12 cellular contexts compared by ENCODE assay signal in genomic region chr3:119700920-119701734, GRCh38. TPM values are rescaled to one million over a fixed set of nuclear protein-coding genes. Genes with fewer than 3 reads are reported as not detected.
DNase-seq lines count a peak whose midpoint lies in the region; ATAC-seq and TF ChIP-seq lines count a peak whose summit lies in the region.
"Had no signal": no experiment of that assay in that cellular context is flagged by ENCODE, and none has a peak within 500 bp of the region (broad histone marks: within the 10 kb centered on the region; RNA-seq: fewer than 3 reads in every experiment).

No MANE protein-coding gene starts in this region.

- peak; percentile 8 for ATAC-seq in GM18909 (IDR thresholded peaks at IDR 0.05; ENCODE audit: poor library complexity, unreplicated experiment)
- ATAC-seq in HG03354 (IDR thresholded peaks at IDR 0.05; ENCODE audit: poor library complexity, severe bottlenecking, unreplicated experiment), result peak; percentile 1
- ATAC-seq in activated naive CD8-positive, alpha-beta T cell treated with anti-CD3 and anti-CD28 coated beads, Interleukin-2, amount 10 ng/mL, durations not matched to agents 7 days and 5 days (ENCODE audit: low read depth), result no peak
- no peak for ATAC-seq in Right ventricle myocardium inferior
- ATAC-seq in lower lobe of right lung, result no peak

- no peaks in the 10 kb centered on the region for H3K27me3 ChIP-seq in BLaER1
- no peaks in the 10 kb centered on the region for H3K27me3 ChIP-seq in lower lobe of right lung (ENCODE audit: low read depth)

- H3K4me2 ChIP-seq in BLaER1, result peak overlapping the region; percentile 17; the same call in 1 of the 2 replicates

- no peaks in the 10 kb centered on the region for H3K36me3 ChIP-seq in BLaER1
- no peaks in the 10 kb centered on the region for H3K36me3 ChIP-seq in lower lobe of right lung
- H3K36me3 ChIP-seq: transverse colon had no signal

- no peak overlapping the region for H3K4me3 ChIP-seq in BLaER1
- no peak overlapping the region for H3K4me3 ChIP-seq in lower lobe of right lung
- H3K4me3 ChIP-seq: transverse colon had no signal

- TF ChIP-seq CTCF in lower lobe of right lung (IDR thresholded peaks at IDR 0.05), result no peak

- peaks cover 1% of the 10 kb centered on the region for H3K9me3 Mint-ChIP-seq in activated naive CD8-positive, alpha-beta T cell treated with anti-CD3 and anti-CD28 coated beads, Interleukin-2, amount 10 ng/mL, durations not matched to agents 7 days and 5 days

- no peaks in the 10 kb centered on the region for H4K20me1 ChIP-seq in BLaER1

- DNase-seq in activated naive CD8-positive, alpha-beta T cell treated with anti-CD3 and anti-CD28 coated beads, Interleukin-2, amount 10 ng/mL, durations not matched to agents 7 days and 5 days, result no peak
- DNase-seq in NCI-H146 (lab: John Stamatoyannopoulos, UW), result no peak
- DNase-seq in 8988T, result no peak
- DNase-seq in Right ventricle myocardium inferior (ENCODE audit: missing footprints), result no peak
- no peak for DNase-seq in lower lobe of right lung
- DNase-seq: COR-L47, NCI-H524 had no signal

- H3K4me1 ChIP-seq in BLaER1 (no peaks in the 10 kb centered on the region), lower lobe of right lung (peaks cover 31% of the 10 kb centered on the region)

- H3K27ac Mint-ChIP-seq in activated naive CD8-positive, alpha-beta T cell treated with anti-CD3 and anti-CD28 coated beads, Interleukin-2, amount 10 ng/mL, durations not matched to agents 7 days and 5 days, result peak overlapping the region; percentile 31

- peak overlapping the region; percentile 36 for H3K4me3 Mint-ChIP-seq in activated naive CD8-positive, alpha-beta T cell treated with anti-CD3 and anti-CD28 coated beads, Interleukin-2, amount 10 ng/mL, durations not matched to agents 7 days and 5 days

- H3K27ac ChIP-seq in BLaER1, result no peak overlapping the region
- no peak overlapping the region for H3K27ac ChIP-seq in lower lobe of right lung

- H3K9me3 ChIP-seq in BLaER1 (peaks cover 21% of the 10 kb centered on the region), lower lobe of right lung (no peaks in the 10 kb centered on the region)
- H3K9me3 ChIP-seq: transverse colon had no signal

- H3K27me3 Mint-ChIP-seq in activated naive CD8-positive, alpha-beta T cell treated with anti-CD3 and anti-CD28 coated beads, Interleukin-2, amount 10 ng/mL, durations not matched to agents 7 days and 5 days, result peaks cover 15% of the 10 kb centered on the region

- POLR2A ChIA-PET in activated naive CD8-positive, alpha-beta T cell treated with anti-CD3 and anti-CD28 coated beads, Interleukin-2, amount 10 ng/mL, durations not matched to agents 7 days and 5 days (lab: Charles Lee), result interaction anchor here (1.7 kb wide), 1 partner anchor 24 kb away, joined by 5 read pairs; the partner anchor contains the start of gene COX17

- H3K36me3 Mint-ChIP-seq in activated naive CD8-positive, alpha-beta T cell treated with anti-CD3 and anti-CD28 coated beads, Interleukin-2, amount 10 ng/mL, durations not matched to agents 7 days and 5 days, result peaks cover 1% of the 10 kb centered on the region

- intact Hi-C loops in Right ventricle myocardium inferior (cut with DNase I) (no loop called here), lower lobe of right lung (cut with DNase I) (no loop called here)

- no peak overlapping the region for H3K9ac ChIP-seq in BLaER1

- peaks cover 27% of the 10 kb centered on the region for H3K4me1 Mint-ChIP-seq in activated naive CD8-positive, alpha-beta T cell treated with anti-CD3 and anti-CD28 coated beads, Interleukin-2, amount 10 ng/mL, durations not matched to agents 7 days and 5 days

RNA-seq across cellular contexts. Expression of gene CFAP91, which starts 1.7 kb away (rescaled TPM):
- total RNA-seq in activated naive CD8-positive, alpha-beta T cell treated with anti-CD3 and anti-CD28 coated beads, Interleukin-2, amount 10 ng/mL, durations not matched to agents 7 days and 5 days, result under 1 TPM; 0.11 to 0.94 TPM
- 0.70 TPM for total RNA-seq in Right ventricle myocardium inferior
- 9.0 TPM for total RNA-seq in lower lobe of right lung
- total RNA-seq: T-helper 2 cell treated with Interferon-gamma antibody and Interleukin-4, amounts not matched to agents 100 ng/mL and 5 ng/mL, for 36 hours had no signal

RNA-seq across cellular contexts. Expression of gene COX17, which starts 23.9 kb away (rescaled TPM):
- 10 to 100 TPM; 55.7 to 59.9 TPM for total RNA-seq in activated naive CD8-positive, alpha-beta T cell treated with anti-CD3 and anti-CD28 coated beads, Interleukin-2, amount 10 ng/mL, durations not matched to agents 7 days and 5 days
- total RNA-seq in Right ventricle myocardium inferior (167 TPM), lower lobe of right lung (54.4 TPM)

RNA-seq across cellular contexts. Expression of gene POPDC2, which starts 40.7 kb away (rescaled TPM):
- 1 to 10 TPM; 3.4 to 4.5 TPM for total RNA-seq in activated naive CD8-positive, alpha-beta T cell treated with anti-CD3 and anti-CD28 coated beads, Interleukin-2, amount 10 ng/mL, durations not matched to agents 7 days and 5 days
- 605 TPM for total RNA-seq in Right ventricle myocardium inferior
- 1.5 TPM for total RNA-seq in lower lobe of right lung

Comparison
In these comparisons a context has a peak if more than half of its experiments do, and no peak if none do; other contexts are left out.
1. ATAC-seq: peak in GM18909 (single experiment) and HG03354 (single experiment); none in activated naive CD8-positive, alpha-beta T cell treated with anti-CD3 and anti-CD28 coated beads, Interleukin-2, amount 10 ng/mL, durations not matched to agents 7 days and 5 days (single experiment), Right ventricle myocardium inferior (single experiment) and lower lobe of right lung (0 of 2).
2. RNA of gene POPDC2, which starts 40.7 kb away (total RNA-seq): 605 TPM in Right ventricle myocardium inferior (single experiment); 3.4 to 4.5 TPM in activated naive CD8-positive, alpha-beta T cell treated with anti-CD3 and anti-CD28 coated beads, Interleukin-2, amount 10 ng/mL, durations not matched to agents 7 days and 5 days and 1.5 TPM in lower lobe of right lung (single experiment); every median in the first group is over 100 times any median in the second.